20 cellular contexts compared by ENCODE assay signal in genomic region chr1:19840228-19840627, GRCh38.
"Had no signal": no experiment of that assay in that cellular context is flagged by ENCODE, and none has a peak within 500 bp of the region (broad histone marks: within the 10 kb centered on the region; RNA-seq: fewer than 3 reads in every experiment).

No MANE protein-coding gene starts in this region.

- H3K27ac Mint-ChIP-seq: activated T-helper 1 cell treated with anti-CD3 and anti-CD28 coated beads, Interleukin-12 subunit alpha, Interleukin-12 subunit beta, Interleukin-2, Interleukin-4 antibody, amounts not matched to agents 30 ng/mL and 10 ng/mL and 1 ng/mL, durations not matched to agents 14 hours and 24 hours and 36 hours; memory B cell had no signal

- H3K4me3 ChIP-seq: heart right ventricle, skin epidermis, stomach, transverse colon had no signal

- H3K4me3 Mint-ChIP-seq: activated T-helper 1 cell treated with anti-CD3 and anti-CD28 coated beads, Interleukin-12 subunit alpha, Interleukin-12 subunit beta, Interleukin-2, Interleukin-4 antibody, amounts not matched to agents 30 ng/mL and 10 ng/mL and 1 ng/mL, durations not matched to agents 14 hours and 24 hours and 36 hours; memory B cell had no signal

- ATAC-seq: heart right ventricle, left colon, right cardiac atrium had no signal

- DNase-seq: activated CD4-positive, alpha-beta T cell treated with anti-CD3 and anti-CD28 coated beads, Interleukin-2, amount 50 U/mL, for 4 hours; activated CD4-positive, CD25-positive, alpha-beta regulatory T cell treated with anti-CD3 and anti-CD28 coated beads, Interleukin-2, amount 50 U/mL, for 72 hours; activated CD8-positive, alpha-beta memory T cell treated with anti-CD3 and anti-CD28 coated beads for 24 hours; activated CD8-positive, alpha-beta memory T cell treated with anti-CD3 and anti-CD28 coated beads, Interleukin-2, amount 50 U/mL, for 48 hours; amniotic stem cell; cerebellar nuclear complex; cortex of kidney; foreskin fibroblast; heart right ventricle; left colon; nucleus accumbens; right cardiac atrium; stimulated activated CD4-positive, alpha-beta T cell treated with anti-CD3 and anti-CD28 coated beads, Interleukin-1b, Interleukin-23, amount 100 ng/mL, for 48 hours; stomach; T-helper 1 cell; transverse colon; WERI-Rb-1 had no signal

- H3K9me3 Mint-ChIP-seq: activated T-helper 1 cell treated with anti-CD3 and anti-CD28 coated beads, Interleukin-12 subunit alpha, Interleukin-12 subunit beta, Interleukin-2, Interleukin-4 antibody, amounts not matched to agents 30 ng/mL and 10 ng/mL and 1 ng/mL, durations not matched to agents 14 hours and 24 hours and 36 hours; memory B cell had no signal
